ENCODE assay signal across 2 cellular contexts in genomic region chr7:30752979-30753378, GRCh38.
TF ChIP-seq lines count a peak whose summit lies in the region.

No MANE protein-coding gene starts in this region.

TF ChIP-seq in liver, 16 proteins besides CTCF, POLR2A, EP300 and RAD21:
- TF ChIP-seq REST (IDR thresholded peaks at IDR 0.05) (peak; percentile 42), HNF4G (IDR thresholded peaks at IDR 0.05) (no peak), SP1 (IDR thresholded peaks at IDR 0.05) (peak; percentile 25), NR2F2 (IDR thresholded peaks at IDR 0.05) (peak; percentile 89), JUND (IDR thresholded peaks at IDR 0.05) (no peak), YY1 (IDR thresholded peaks at IDR 0.05) (peak; percentile 19), RXRA (IDR thresholded peaks at IDR 0.05) (peak in 1 of 2 donors; percentile 16)

TF ChIP-seq in HepG2, 621 proteins besides CTCF, POLR2A, EP300 and RAD21:
- TF ChIP-seq ASH2L (IDR thresholded peaks at IDR 0.05; ENCODE audit: insufficient read length, low read depth, low read length) (no peak), ZNF780A (CRISPR knock-in tag; IDR thresholded peaks at IDR 0.05) (no peak), ZFP62 (CRISPR knock-in tag; IDR thresholded peaks at IDR 0.05) (no peak), PITX1 (CRISPR knock-in tag; IDR thresholded peaks at IDR 0.05) (no peak), PBX3 (CRISPR knock-in tag; IDR thresholded peaks at IDR 0.05; ENCODE audit: borderline replicate concordance) (no peak), SMYD3 (CRISPR knock-in tag; IDR thresholded peaks at IDR 0.05) (no peak), ZBTB7B (CRISPR knock-in tag; IDR thresholded peaks at IDR 0.05) (no peak), ZFX (CRISPR knock-in tag; IDR thresholded peaks at IDR 0.05; ENCODE audit: low read depth) (no peak), KDM6A (CRISPR knock-in tag; IDR thresholded peaks at IDR 0.05; ENCODE audit: low read depth) (no peak), ZMYM4 (CRISPR knock-in tag; IDR thresholded peaks at IDR 0.05) (no peak), ZNF331 (CRISPR knock-in tag; IDR thresholded peaks at IDR 0.05) (no peak), TCF7 (IDR thresholded peaks at IDR 0.05; ENCODE audit: low read depth) (no peak), RFXAP (CRISPR knock-in tag; IDR thresholded peaks at IDR 0.05; ENCODE audit: borderline replicate concordance) (no peak), ZNF772 (CRISPR knock-in tag; IDR thresholded peaks at IDR 0.05) (no peak)
- TF ChIP-seq, protein P1, sequence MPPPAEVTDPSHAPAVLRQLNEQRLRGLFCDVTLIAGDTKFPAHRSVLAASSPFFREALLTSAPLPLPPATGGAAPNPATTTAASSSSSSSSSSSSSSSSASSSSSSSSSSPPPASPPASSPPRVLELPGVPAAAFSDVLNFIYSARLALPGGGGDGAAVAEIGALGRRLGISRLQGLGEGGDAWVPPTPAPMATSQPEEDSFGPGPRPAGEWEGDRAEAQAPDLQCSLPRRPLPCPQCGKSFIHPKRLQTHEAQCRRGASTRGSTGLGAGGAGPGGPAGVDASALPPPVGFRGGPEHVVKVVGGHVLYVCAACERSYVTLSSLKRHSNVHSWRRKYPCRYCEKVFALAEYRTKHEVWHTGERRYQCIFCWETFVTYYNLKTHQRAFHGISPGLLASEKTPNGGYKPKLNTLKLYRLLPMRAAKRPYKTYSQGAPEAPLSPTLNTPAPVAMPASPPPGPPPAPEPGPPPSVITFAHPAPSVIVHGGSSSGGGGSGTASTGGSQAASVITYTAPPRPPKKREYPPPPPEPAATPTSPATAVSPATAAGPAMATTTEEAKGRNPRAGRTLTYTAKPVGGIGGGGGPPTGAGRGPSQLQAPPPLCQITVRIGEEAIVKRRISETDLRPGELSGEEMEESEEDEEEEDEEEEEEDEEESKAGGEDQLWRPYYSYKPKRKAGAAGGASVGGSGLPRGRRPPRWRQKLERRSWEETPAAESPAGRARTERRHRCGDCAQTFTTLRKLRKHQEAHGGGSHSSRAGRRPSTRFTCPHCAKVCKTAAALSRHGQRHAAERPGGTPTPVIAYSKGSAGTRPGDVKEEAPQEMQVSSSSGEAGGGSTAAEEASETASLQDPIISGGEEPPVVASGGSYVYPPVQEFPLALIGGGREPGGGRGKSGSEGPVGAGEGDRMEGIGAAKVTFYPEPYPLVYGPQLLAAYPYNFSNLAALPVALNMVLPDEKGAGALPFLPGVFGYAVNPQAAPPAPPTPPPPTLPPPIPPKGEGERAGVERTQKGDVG (CRISPR knock-in tag; IDR thresholded peaks at IDR 0.05; ENCODE audit: borderline replicate concordance): no peak
- TF ChIP-seq, protein P2, sequence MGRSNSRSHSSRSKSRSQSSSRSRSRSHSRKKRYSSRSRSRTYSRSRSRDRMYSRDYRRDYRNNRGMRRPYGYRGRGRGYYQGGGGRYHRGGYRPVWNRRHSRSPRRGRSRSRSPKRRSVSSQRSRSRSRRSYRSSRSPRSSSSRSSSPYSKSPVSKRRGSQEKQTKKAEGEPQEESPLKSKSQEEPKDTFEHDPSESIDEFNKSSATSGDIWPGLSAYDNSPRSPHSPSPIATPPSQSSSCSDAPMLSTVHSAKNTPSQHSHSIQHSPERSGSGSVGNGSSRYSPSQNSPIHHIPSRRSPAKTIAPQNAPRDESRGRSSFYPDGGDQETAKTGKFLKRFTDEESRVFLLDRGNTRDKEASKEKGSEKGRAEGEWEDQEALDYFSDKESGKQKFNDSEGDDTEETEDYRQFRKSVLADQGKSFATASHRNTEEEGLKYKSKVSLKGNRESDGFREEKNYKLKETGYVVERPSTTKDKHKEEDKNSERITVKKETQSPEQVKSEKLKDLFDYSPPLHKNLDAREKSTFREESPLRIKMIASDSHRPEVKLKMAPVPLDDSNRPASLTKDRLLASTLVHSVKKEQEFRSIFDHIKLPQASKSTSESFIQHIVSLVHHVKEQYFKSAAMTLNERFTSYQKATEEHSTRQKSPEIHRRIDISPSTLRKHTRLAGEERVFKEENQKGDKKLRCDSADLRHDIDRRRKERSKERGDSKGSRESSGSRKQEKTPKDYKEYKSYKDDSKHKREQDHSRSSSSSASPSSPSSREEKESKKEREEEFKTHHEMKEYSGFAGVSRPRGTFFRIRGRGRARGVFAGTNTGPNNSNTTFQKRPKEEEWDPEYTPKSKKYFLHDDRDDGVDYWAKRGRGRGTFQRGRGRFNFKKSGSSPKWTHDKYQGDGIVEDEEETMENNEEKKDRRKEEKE (IDR thresholded peaks at IDR 0.05): no peak
- TF ChIP-seq, protein P3, sequence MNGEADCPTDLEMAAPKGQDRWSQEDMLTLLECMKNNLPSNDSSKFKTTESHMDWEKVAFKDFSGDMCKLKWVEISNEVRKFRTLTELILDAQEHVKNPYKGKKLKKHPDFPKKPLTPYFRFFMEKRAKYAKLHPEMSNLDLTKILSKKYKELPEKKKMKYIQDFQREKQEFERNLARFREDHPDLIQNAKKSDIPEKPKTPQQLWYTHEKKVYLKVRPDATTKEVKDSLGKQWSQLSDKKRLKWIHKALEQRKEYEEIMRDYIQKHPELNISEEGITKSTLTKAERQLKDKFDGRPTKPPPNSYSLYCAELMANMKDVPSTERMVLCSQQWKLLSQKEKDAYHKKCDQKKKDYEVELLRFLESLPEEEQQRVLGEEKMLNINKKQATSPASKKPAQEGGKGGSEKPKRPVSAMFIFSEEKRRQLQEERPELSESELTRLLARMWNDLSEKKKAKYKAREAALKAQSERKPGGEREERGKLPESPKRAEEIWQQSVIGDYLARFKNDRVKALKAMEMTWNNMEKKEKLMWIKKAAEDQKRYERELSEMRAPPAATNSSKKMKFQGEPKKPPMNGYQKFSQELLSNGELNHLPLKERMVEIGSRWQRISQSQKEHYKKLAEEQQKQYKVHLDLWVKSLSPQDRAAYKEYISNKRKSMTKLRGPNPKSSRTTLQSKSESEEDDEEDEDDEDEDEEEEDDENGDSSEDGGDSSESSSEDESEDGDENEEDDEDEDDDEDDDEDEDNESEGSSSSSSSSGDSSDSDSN (CRISPR knock-in tag; IDR thresholded peaks at IDR 0.05): no peak
- TF ChIP-seq, protein P4, sequence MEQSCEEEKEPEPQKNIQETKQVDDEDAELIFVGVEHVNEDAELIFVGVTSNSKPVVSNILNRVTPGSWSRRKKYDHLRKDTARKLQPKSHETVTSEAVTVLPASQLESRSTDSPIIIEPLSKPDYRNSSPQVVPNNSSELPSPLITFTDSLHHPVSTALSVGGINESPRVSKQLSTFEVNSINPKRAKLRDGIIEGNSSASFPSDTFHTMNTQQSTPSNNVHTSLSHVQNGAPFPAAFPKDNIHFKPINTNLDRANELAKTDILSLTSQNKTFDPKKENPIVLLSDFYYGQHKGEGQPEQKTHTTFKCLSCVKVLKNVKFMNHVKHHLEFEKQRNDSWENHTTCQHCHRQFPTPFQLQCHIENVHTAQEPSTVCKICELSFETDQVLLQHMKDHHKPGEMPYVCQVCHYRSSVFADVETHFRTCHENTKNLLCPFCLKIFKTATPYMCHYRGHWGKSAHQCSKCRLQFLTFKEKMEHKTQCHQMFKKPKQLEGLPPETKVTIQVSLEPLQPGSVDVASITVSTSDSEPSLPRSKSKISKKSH (CRISPR knock-in tag; IDR thresholded peaks at IDR 0.05; ENCODE audit: borderline replicate concordance): no peak
- TF ChIP-seq, protein P5, sequence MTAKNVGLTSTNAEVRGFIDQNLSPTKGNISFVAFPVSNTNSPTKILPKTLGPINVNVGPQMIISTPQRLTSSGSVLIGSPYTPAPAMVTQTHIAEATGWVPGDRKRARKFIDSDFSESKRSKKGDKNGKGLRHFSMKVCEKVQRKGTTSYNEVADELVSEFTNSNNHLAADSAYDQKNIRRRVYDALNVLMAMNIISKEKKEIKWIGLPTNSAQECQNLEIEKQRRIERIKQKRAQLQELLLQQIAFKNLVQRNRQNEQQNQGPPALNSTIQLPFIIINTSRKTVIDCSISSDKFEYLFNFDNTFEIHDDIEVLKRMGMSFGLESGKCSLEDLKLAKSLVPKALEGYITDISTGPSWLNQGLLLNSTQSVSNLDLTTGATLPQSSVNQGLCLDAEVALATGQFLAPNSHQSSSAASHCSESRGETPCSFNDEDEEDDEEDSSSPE (CRISPR knock-in tag; IDR thresholded peaks at IDR 0.05): no peak
